Comparison of ENCODE assay signal across 8 cellular contexts in genomic region chr11:66841861-66842260, GRCh38. TPM values are rescaled to one million over a fixed set of nuclear protein-coding genes. Genes with fewer than 3 reads are reported as not detected.
DNase-seq lines count a peak whose midpoint lies in the region; ATAC-seq and TF ChIP-seq lines count a peak whose summit lies in the region.

No MANE protein-coding gene starts in this region.

- H3K4me1 ChIP-seq in GM23248 (ENCODE audit: insufficient read depth) = peaks cover 14% of the 10 kb centered on the region; the same call in 1 of the 2 replicates
- H3K4me1 ChIP-seq in skeletal muscle satellite cell (ENCODE audit: control insufficient read depth, insufficient read depth, low read length) = peaks cover 29% of the 10 kb centered on the region

- H3K27me3 ChIP-seq in GM23248 (replicated peaks; ENCODE audit: insufficient read depth) (no peaks in the 10 kb centered on the region), skeletal muscle satellite cell (ENCODE audit: control insufficient read depth, insufficient read depth, low read length) (no peaks in the 10 kb centered on the region)

- H3K4me2 ChIP-seq in GM23248 (ENCODE audit: unreplicated experiment) (peak overlapping the region; percentile 97), skeletal muscle satellite cell (ENCODE audit: low read length) (peak overlapping the region; percentile 92)

- peaks cover 43% of the 10 kb centered on the region for H3K4me1 Mint-ChIP-seq in T-helper 17 cell

- H3K9ac ChIP-seq in GM23248 (peak overlapping the region; percentile 97), skeletal muscle satellite cell (ENCODE audit: low read depth, low read length) (peak overlapping the region; percentile 100)

- no peak for TF ChIP-seq CTCF in fibroblast of the aortic adventitia (IDR thresholded peaks at IDR 0.05; ENCODE audit: insufficient read depth, low read length)

- H4K20me1 ChIP-seq in GM23248 (ENCODE audit: insufficient read depth) = no peaks in the 10 kb centered on the region

- no peaks in the 10 kb centered on the region for H3K36me3 ChIP-seq in GM23248 (ENCODE audit: low read depth)
- H3K36me3 ChIP-seq in skeletal muscle satellite cell (ENCODE audit: insufficient read depth, low read length) = peaks cover 30% of the 10 kb centered on the region

- in situ Hi-C loops in GM23248 (cut with MboI) = loop anchor here (25.0 kb wide), 1 partner anchor 255 kb away; the partner anchor contains the start of genes CCDC87 and CCS

- no peaks in the 10 kb centered on the region for H3K9me2 ChIP-seq in GM23248 (ENCODE audit: insufficient read depth)

- H3K4me3 Mint-ChIP-seq in T-helper 17 cell = peak overlapping the region; percentile 96

- H3K4me3 ChIP-seq in GM23248 = peak overlapping the region; percentile 98
- H3K4me3 ChIP-seq in fibroblast of the aortic adventitia (ENCODE audit: low read depth, low read length) = peak overlapping the region; percentile 99
- peak overlapping the region; percentile 88 for H3K4me3 ChIP-seq in skeletal muscle satellite cell (ENCODE audit: low read length)

- H2AFZ ChIP-seq in GM23248 = no peak overlapping the region

- peak overlapping the region; percentile 95 for H3K27ac Mint-ChIP-seq in T-helper 17 cell

- no peak for ATAC-seq in T-helper 17 cell
- no peak for ATAC-seq in HG03280 (IDR thresholded peaks at IDR 0.05; ENCODE audit: unreplicated experiment)

- H3K27ac ChIP-seq in GM23248 = no peak overlapping the region

- DNase-seq in GM23248 (no peak), T-helper 17 cell (no peak), fibroblast of the aortic adventitia (ENCODE audit: low read depth) (no peak), COR-L47 (lab: John Stamatoyannopoulos, UW) (no peak), NCI-H82 treated with DMSO at 0.1 percent for 48 hours (lab: John Stamatoyannopoulos, UW; ENCODE audit: unreplicated experiment) (no peak), HCEC 1CT (no peak)

- H3K79me2 ChIP-seq in GM23248 (ENCODE audit: insufficient read depth) = peaks cover 55% of the 10 kb centered on the region

- WGBS in GM23248 (ENCODE audit: low coverage in 1 of 2, low lambda C conversion rate in 2 of 2, missing lambda C conversion rate in 2 of 2), 2 experiments = 90 to 95% methylated on average over 7 of the region's 7 CpGs

- H3F3A ChIP-seq in GM23248 (ENCODE audit: insufficient read depth) = peaks cover 11% of the 10 kb centered on the region; the same call in 1 of the 2 replicates

- H3K9me3 ChIP-seq in GM23248 (ENCODE audit: low read depth) (no peaks in the 10 kb centered on the region), T-helper 17 cell (ENCODE audit: control insufficient read depth, low read length, poor library complexity, severe bottlenecking) (no peaks in the 10 kb centered on the region), skeletal muscle satellite cell (replicated peaks; ENCODE audit: low read length) (no peaks in the 10 kb centered on the region)

- peaks cover 2% of the 10 kb centered on the region for H3K36me3 Mint-ChIP-seq in T-helper 17 cell (ENCODE audit: low read depth)

- H3K27me3 Mint-ChIP-seq in T-helper 17 cell = no peaks in the 10 kb centered on the region

RNA-seq across cellular contexts. Expression of gene RCE1, which starts 1.4 kb away (rescaled TPM):
- 10.0 and 19.2 TPM in 2 replicates for total RNA-seq in GM23248 (2014; rRNA removed; shearing (Covaris generic))
- 15.9 and 16.6 TPM in 2 replicates for polyA plus RNA-seq in GM23248 (2016; fragmentation: Nextera tagmentation; extraction: Ambion mirVana)
- 10 to 100 TPM; 36.2 to 41.6 TPM for total RNA-seq in T-helper 17 cell
- 5.3 and 10.7 TPM in 2 replicates for total RNA-seq in fibroblast of the aortic adventitia (ENCODE audit: low replicate concordance)
- total RNA-seq in skeletal muscle satellite cell (2012; rRNA removed) = 12.7 and 18.1 TPM in 2 replicates

RNA-seq across cellular contexts. Expression of gene LRFN4, which starts 15.0 kb away (rescaled TPM):
- total RNA-seq in GM23248 (2014; rRNA removed; shearing (Covaris generic)) = 38.3 and 42.2 TPM in 2 replicates
- polyA plus RNA-seq in GM23248 (2016; fragmentation: Nextera tagmentation; extraction: Ambion mirVana) = 5.4 and 5.9 TPM in 2 replicates
- total RNA-seq in T-helper 17 cell (1 to 10 TPM; 6.2 to 8.3 TPM), fibroblast of the aortic adventitia (ENCODE audit: low replicate concordance) (5.9 and 25.8 TPM in 2 replicates)
- total RNA-seq in skeletal muscle satellite cell (2012; rRNA removed) = 22.8 and 36.7 TPM in 2 replicates
